In genomic region chr10:48609441-48609840, GRCh38 we compare ENCODE assay signal across 1 cellular context.
TF ChIP-seq lines count a peak whose summit lies in the region.

No MANE protein-coding gene starts in this region.

TF ChIP-seq in IMR-90, 13 proteins besides CTCF, POLR2A, EP300 and RAD21:
- TF ChIP-seq MAZ (IDR thresholded peaks at IDR 0.05; ENCODE audit: borderline replicate concordance, low read depth, low read length): no peak
- TF ChIP-seq MXI1 (IDR thresholded peaks at IDR 0.05; ENCODE audit: borderline replicate concordance, low read depth, low read length): no peak
- no peak for TF ChIP-seq FOS (IDR thresholded peaks at IDR 0.05; ENCODE audit: low read depth, low read length)
- no peak for TF ChIP-seq BHLHE40 (IDR thresholded peaks at IDR 0.05; ENCODE audit: low read depth, low read length)
- TF ChIP-seq ELK1 (IDR thresholded peaks at IDR 0.05; ENCODE audit: borderline replicate concordance, low read depth, low read length): no peak
- TF ChIP-seq RFX5 (IDR thresholded peaks at IDR 0.05; ENCODE audit: low read depth, low read length): no peak
- TF ChIP-seq, protein P1, sequence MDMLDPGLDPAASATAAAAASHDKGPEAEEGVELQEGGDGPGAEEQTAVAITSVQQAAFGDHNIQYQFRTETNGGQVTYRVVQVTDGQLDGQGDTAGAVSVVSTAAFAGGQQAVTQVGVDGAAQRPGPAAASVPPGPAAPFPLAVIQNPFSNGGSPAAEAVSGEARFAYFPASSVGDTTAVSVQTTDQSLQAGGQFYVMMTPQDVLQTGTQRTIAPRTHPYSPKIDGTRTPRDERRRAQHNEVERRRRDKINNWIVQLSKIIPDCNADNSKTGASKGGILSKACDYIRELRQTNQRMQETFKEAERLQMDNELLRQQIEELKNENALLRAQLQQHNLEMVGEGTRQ (IDR thresholded peaks at IDR 0.05; ENCODE audit: low read depth, low read length): no peak
- TF ChIP-seq RCOR1 (IDR thresholded peaks at IDR 0.05; ENCODE audit: insufficient replicate concordance, low read length): no peak
- no peak for TF ChIP-seq SMC3 (IDR thresholded peaks at IDR 0.05; ENCODE audit: low read depth, low read length)
- TF ChIP-seq CHD1 (IDR thresholded peaks at IDR 0.05; ENCODE audit: low read depth, low read length): no peak
- no peak for TF ChIP-seq MAFK (IDR thresholded peaks at IDR 0.05; ENCODE audit: low read depth, low read length)
- TF ChIP-seq NFE2L2 (IDR thresholded peaks at IDR 0.05; ENCODE audit: low read depth, low read length): no peak
- no peak for TF ChIP-seq CEBPB (IDR thresholded peaks at IDR 0.05; ENCODE audit: low read depth, low read length)
